Comparison of ENCODE assay signal across 20 cellular contexts in the genomic region with DNA sequence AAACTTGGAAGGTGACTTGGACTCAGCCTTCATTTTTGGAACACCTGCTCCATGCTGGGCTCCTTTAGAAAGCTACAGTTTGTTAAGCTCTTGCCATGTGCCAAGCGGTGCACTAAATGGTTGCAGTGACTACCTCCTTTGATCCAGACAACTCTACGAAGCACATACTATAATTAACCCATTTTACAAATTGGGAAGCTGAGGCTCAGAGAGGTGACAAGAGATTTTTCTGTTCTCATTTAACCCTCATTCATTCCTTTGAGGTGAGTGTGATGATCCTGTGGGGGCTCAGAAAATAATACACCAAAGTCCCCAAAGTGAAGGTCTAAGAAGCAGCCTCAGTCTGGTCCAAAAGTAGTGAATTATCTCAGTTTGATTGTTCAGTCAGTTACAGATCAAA.
"Had no signal": no experiment of that assay in that cellular context is flagged by ENCODE, and none has a peak within 500 bp of the region (broad histone marks: within the 10 kb centered on the region; RNA-seq: fewer than 3 reads in every experiment).

No MANE protein-coding gene starts in this region.

- ATAC-seq: SK-N-SH treated with all-trans-retinoic acid at 6 μM for 48 hours had no signal

- FAIRE-seq: HTR-8/SVneo had no signal

- H3K9me3 ChIP-seq: SJCRH30 had no signal

- H3K9ac ChIP-seq: KMS-11 had no signal

- H3K4me2 ChIP-seq: KMS-11 had no signal

- H3K4me3 ChIP-seq: SJCRH30 had no signal

- H3K36me3 ChIP-seq: SJCRH30 had no signal

- H3K4me1 ChIP-seq: SJCRH30 had no signal

- DNase-seq: Kasumi-1, MM.1S, NCI-H1092 treated with DMSO at 0.1 percent for 48 hours, NCI-H1436, NCI-H187, NCI-H2029, NCI-H2081 treated with DMSO at 0.1 percent for 48 hours, NCI-H2171, NCI-H226, NCI-H446, NCI-H510A, NCI-H524 treated with DMSO at 0.1 percent for 48 hours, NCI-H69, NCI-H774, SHP77, SJCRH30 had no signal

- H3K27me3 ChIP-seq: SJCRH30 had no signal

- H3K27ac ChIP-seq: HL-60, KMS-11, SJCRH30 had no signal
